In the genomic region with DNA sequence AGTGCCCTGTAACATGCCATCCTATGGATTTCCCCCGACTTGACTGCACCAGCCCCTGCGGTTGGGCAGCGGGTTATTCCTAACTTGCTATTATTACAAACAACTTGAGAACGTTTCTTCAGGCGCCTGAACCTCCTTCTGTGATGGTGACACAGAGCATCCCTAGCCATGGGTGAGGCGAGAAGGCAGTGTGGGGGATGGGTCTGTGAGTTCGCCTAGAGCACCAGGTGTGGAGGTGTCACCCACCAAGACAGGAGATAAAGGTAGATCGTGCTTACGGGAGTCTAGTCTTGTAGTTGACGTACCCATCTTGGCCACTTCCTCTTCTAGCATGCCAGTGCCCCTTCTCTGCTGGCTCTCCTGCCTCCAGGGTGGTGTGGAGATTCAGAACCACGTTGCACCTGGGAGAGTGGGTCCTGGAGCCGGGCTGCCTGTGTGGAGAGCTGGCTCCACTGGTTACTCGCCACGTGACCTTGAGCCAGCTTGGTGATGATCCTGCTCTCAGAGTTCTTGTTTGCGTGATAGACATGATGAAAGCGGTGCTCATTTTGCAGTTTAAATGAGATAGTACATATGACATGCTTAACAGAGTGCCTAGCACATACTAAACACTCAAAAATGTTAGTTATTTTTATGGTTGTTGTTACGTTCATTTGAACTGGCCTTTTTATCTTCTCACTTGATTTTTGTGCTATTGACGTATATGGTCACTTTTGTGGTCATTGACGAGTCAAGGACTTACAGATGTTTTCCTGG, we compare ENCODE assay signal across 28 cellular contexts. TPM values are rescaled to one million over a fixed set of nuclear protein-coding genes. Genes with fewer than 3 reads are reported as not detected.
DNase-seq lines count a peak whose midpoint lies in the region; ATAC-seq and TF ChIP-seq lines count a peak whose summit lies in the region.
"Had no signal": no experiment of that assay in that cellular context is flagged by ENCODE, and none has a peak within 500 bp of the region (broad histone marks: within the 10 kb centered on the region; RNA-seq: fewer than 3 reads in every experiment).

No MANE protein-coding gene starts in this region.

- no peak overlapping the region for H3K27ac ChIP-seq in CD4-positive, alpha-beta T cell (ENCODE audit: low read depth, low read length)
- H3K27ac ChIP-seq in left lung (peak overlapping the region; percentile 46 to 65), sigmoid colon (no peak overlapping the region), colonic mucosa (no peak overlapping the region)
- H3K27ac ChIP-seq: psoas muscle had no signal

- H3K4me3 Mint-ChIP-seq in CD4-positive, alpha-beta T cell: no peak overlapping the region
- H3K4me3 Mint-ChIP-seq in T-helper 17 cell: no peak overlapping the region
- H3K4me3 Mint-ChIP-seq: activated naive CD8-positive, alpha-beta T cell treated with anti-CD3 and anti-CD28 coated beads for 36 hours; mesothelial cell of epicardium; stimulated activated naive B cell treated with anti-CD40 and anti-IgM and Interleukin-4, amounts not matched to agents 10 μg/mL and 1 μg/mL and 100 μg/mL, for 72 hours had no signal

- H3K36me3 Mint-ChIP-seq in CD4-positive, alpha-beta T cell (ENCODE audit: low read depth): peaks cover 65% of the 10 kb centered on the region
- H3K36me3 Mint-ChIP-seq in T-helper 17 cell (ENCODE audit: low read depth): peaks cover 5% of the 10 kb centered on the region

- H3K36me3 ChIP-seq in left lung (peaks cover 0 to 77% of the 10 kb centered on the region in 2 donors), sigmoid colon (peaks cover 0 to 40% (median 6%) of the 10 kb centered on the region in 4 donors), colonic mucosa (peaks cover 6% of the 10 kb centered on the region)
- H3K36me3 ChIP-seq: BE2C had no signal

- 94 to 95% methylated on average over 19 of the region's 19 CpGs for WGBS in sigmoid colon, 2 donors

- no peak for TF ChIP-seq POLR2A in sigmoid colon (IDR thresholded peaks at IDR 0.05)
- no peak for TF ChIP-seq POLR2A in GM18505 (IDR thresholded peaks at IDR 0.05; ENCODE audit: borderline replicate concordance, extremely low read depth, insufficient read depth, insufficient read length)

- no peak for TF ChIP-seq CTCF in CD4-positive, alpha-beta T cell (IDR thresholded peaks at IDR 0.05)
- TF ChIP-seq CTCF in left lung (IDR thresholded peaks at IDR 0.05) (no peak), sigmoid colon (IDR thresholded peaks at IDR 0.05) (no peak), GM10266 (IDR thresholded peaks at IDR 0.05; ENCODE audit: control insufficient read depth, insufficient read depth, low read depth, missing control alignments) (no peak), colonic mucosa (IDR thresholded peaks at IDR 0.05) (no peak)

- H3K27me3 Mint-ChIP-seq in CD4-positive, alpha-beta T cell: no peaks in the 10 kb centered on the region
- no peaks in the 10 kb centered on the region for H3K27me3 Mint-ChIP-seq in T-helper 17 cell
- H3K27me3 Mint-ChIP-seq: activated naive CD8-positive, alpha-beta T cell treated with anti-CD3 and anti-CD28 coated beads for 36 hours; IgD-negative memory B cell; stimulated activated naive B cell treated with anti-CD40 and anti-IgM and Interleukin-4, amounts not matched to agents 10 μg/mL and 1 μg/mL and 100 μg/mL, for 72 hours had no signal

- no peaks in the 10 kb centered on the region for H3K27me3 ChIP-seq in CD4-positive, alpha-beta T cell (ENCODE audit: control insufficient read depth, insufficient read depth, low read length)
- H3K27me3 ChIP-seq in left lung (no peaks in the 10 kb centered on the region), sigmoid colon (no peaks in the 10 kb centered on the region), colonic mucosa (no peaks in the 10 kb centered on the region)
- H3K27me3 ChIP-seq: BE2C had no signal

- ATAC-seq in CD4-positive, alpha-beta T cell (ENCODE audit: poor library complexity): no peak
- ATAC-seq in T-helper 17 cell (no peak), left lung (no peak), HG02798 (IDR thresholded peaks at IDR 0.05; ENCODE audit: poor library complexity, unreplicated experiment) (no peak), GM18505 (IDR thresholded peaks at IDR 0.05; ENCODE audit: unreplicated experiment) (no peak)
- ATAC-seq: esophagus mucosa; HCT116; left ventricle myocardium superior; PC-3; psoas muscle; stimulated activated naive B cell treated with anti-CD40 and anti-IgM and Interleukin-4, amounts not matched to agents 10 μg/mL and 1 μg/mL and 100 μg/mL, for 72 hours had no signal

- no peak for DNase-seq in CD4-positive, alpha-beta T cell
- DNase-seq in T-helper 17 cell (no peak), left lung (no peak), sigmoid colon (peak; percentile 41), GM10266 (ENCODE audit: extremely low spot score) (no peak), colonic mucosa (no peak)
- DNase-seq: ACHN; activated CD4-positive, alpha-beta T cell treated with anti-CD3 and anti-CD28 coated beads, Interleukin-2, amount 50 U/mL, for 48 hours; activated naive CD8-positive, alpha-beta T cell treated with anti-CD3 and anti-CD28 coated beads for 36 hours; anterior cingulate cortex; BE2C; glutamatergic neuron; islet precursor cell; left ventricle myocardium superior; MV-4-11; NCI-H1436; NCI-H345; NCI-H69; PC-3; psoas muscle; stimulated activated CD4-positive, alpha-beta T cell treated with anti-CD3 and anti-CD28 coated beads, Interleukin-15, amount 100 ng/mL, for 24 hours; stimulated activated naive B cell treated with anti-CD40 and anti-IgM and Interleukin-4, amounts not matched to agents 10 μg/mL and 1 μg/mL and 100 μg/mL, for 72 hours had no signal

- no peak overlapping the region for H3K9ac ChIP-seq in colonic mucosa (ENCODE audit: low read depth in 2 of 2, low read length in 2 of 2)

- POLR2A ChIA-PET in CD4-positive, alpha-beta T cell (lab: Charles Lee): interaction anchor here (1.4 to 4.2 kb wide), 4 partner anchors 9 to 61 kb away, joined by 7 to 32 read pairs (median 19); a partner anchor contains a TSS

- no peaks in the 10 kb centered on the region for H3K9me3 ChIP-seq in CD4-positive, alpha-beta T cell (ENCODE audit: control insufficient read depth, low read length)
- H3K9me3 ChIP-seq in T-helper 17 cell (ENCODE audit: control insufficient read depth, low read length, poor library complexity, severe bottlenecking): no peaks in the 10 kb centered on the region
- H3K9me3 ChIP-seq in left lung: no peaks in the 10 kb centered on the region
- no peaks in the 10 kb centered on the region for H3K9me3 ChIP-seq in sigmoid colon
- H3K9me3 ChIP-seq in colonic mucosa: no peaks in the 10 kb centered on the region
- H3K9me3 ChIP-seq: BE2C, psoas muscle had no signal

- no peak for TF ChIP-seq EP300 in sigmoid colon (IDR thresholded peaks at IDR 0.05)

- intact Hi-C loops in CD4-positive, alpha-beta T cell (cut with DNase I, micrococcal nuclease): loop anchor here in 1 of 2 experiments (5.0 kb wide), 1 partner anchor 128 kb away; no protein-coding TSS in a partner anchor
- intact Hi-C loops in left lung (cut with DNase I): no loop called here
- intact Hi-C loops in sigmoid colon (cut with DNase I): no loop called here
- intact Hi-C loops in colonic mucosa (cut with DNase I): no loop called here

- H3K4me3 ChIP-seq in left lung (no peak overlapping the region), sigmoid colon (no peak overlapping the region), colonic mucosa (no peak overlapping the region)
- H3K4me3 ChIP-seq: psoas muscle had no signal

- H3K4me1 Mint-ChIP-seq in CD4-positive, alpha-beta T cell (ENCODE audit: low read depth): peaks cover 58% of the 10 kb centered on the region
- peaks cover 30% of the 10 kb centered on the region for H3K4me1 Mint-ChIP-seq in T-helper 17 cell

- peaks cover 0 to 20% of the 10 kb centered on the region in 2 donors for H3K4me1 ChIP-seq in left lung
- H3K4me1 ChIP-seq in sigmoid colon: peaks cover 0 to 14% (median 6%) of the 10 kb centered on the region in 4 donors
- H3K4me1 ChIP-seq in colonic mucosa: peaks cover 3% of the 10 kb centered on the region
- H3K4me1 ChIP-seq: BE2C had no signal

- no peaks in the 10 kb centered on the region for H3K9me3 Mint-ChIP-seq in CD4-positive, alpha-beta T cell
- H3K9me3 Mint-ChIP-seq: activated naive CD8-positive, alpha-beta T cell treated with anti-CD3 and anti-CD28 coated beads for 36 hours; IgD-negative memory B cell; mesothelial cell of epicardium; stimulated activated naive B cell treated with anti-CD40 and anti-IgM and Interleukin-4, amounts not matched to agents 10 μg/mL and 1 μg/mL and 100 μg/mL, for 72 hours had no signal

- H3K27ac Mint-ChIP-seq in CD4-positive, alpha-beta T cell: peak overlapping the region; percentile 56
- peak overlapping the region; percentile 27 for H3K27ac Mint-ChIP-seq in T-helper 17 cell
- H3K27ac Mint-ChIP-seq: activated naive CD8-positive, alpha-beta T cell treated with anti-CD3 and anti-CD28 coated beads for 36 hours; IgD-negative memory B cell; mesothelial cell of epicardium had no signal

- CTCF ChIA-PET in CD4-positive, alpha-beta T cell (lab: Charles Lee): interaction anchor here (0.9 to 4.3 kb wide), 7 partner anchors 9 to 61 kb away, joined by 3 to 130 read pairs (median 8); a partner anchor contains a TSS

RNA-seq across cellular contexts. Expression of a gene that starts 37.8 kb away (rescaled TPM):
- 10 to 100 TPM; 27.1 to 31.7 TPM for total RNA-seq in CD4-positive, alpha-beta T cell
- total RNA-seq in T-helper 17 cell (10 to 100 TPM; 42.1 to 43.8 TPM), left lung (10 to 100 TPM; 27.3 to 33.5 TPM), sigmoid colon (10 to 100 TPM; 13.6 to 14.3 (median 13.8) TPM), colonic mucosa (10 to 100 TPM; 34.2 to 36.4 TPM)
- 10 to 100 TPM; 19.2 to 34.6 (median 19.4) TPM for polyA plus RNA-seq in sigmoid colon

Comparison
In these comparisons a context has a peak if more than half of its experiments do, and no peak if none do; other contexts are left out.
1. H3K27ac ChIP-seq: peak in left lung (2 of 2); none in CD4-positive, alpha-beta T cell (single experiment), sigmoid colon (0 of 4) and colonic mucosa (single experiment).